Comparison of ENCODE assay signal across 8 cellular contexts in genomic region chr9:72477862-72478564, GRCh38. TPM values are rescaled to one million over a fixed set of nuclear protein-coding genes. Genes with fewer than 3 reads are reported as not detected.
DNase-seq lines count a peak whose midpoint lies in the region; ATAC-seq, FAIRE-seq and TF ChIP-seq lines count a peak whose summit lies in the region.

No MANE protein-coding gene starts in this region.

- H3K27me3 Mint-ChIP-seq in WTC11 (ENCODE audit: low read depth): no peaks in the 10 kb centered on the region

- CTCF ChIA-PET in A549 (lab: Yijun Ruan, JAX) (interaction anchor here (0.6 to 2.4 kb wide), 5 partner anchors 113 to 344 kb away, joined by 3 to 8 read pairs (median 4); partner anchors contain the start of gene ZFAND5), WTC11 (lab: Charles Lee) (interaction anchor here (1.1 kb wide), 1 partner anchor 330 kb away, joined by 3 read pairs; no protein-coding TSS in a partner anchor)

- ATAC-seq in A549: peak; percentile 95 to 96
- peak; percentile 75 for ATAC-seq in WTC11
- no peak for ATAC-seq in HG02840 (IDR thresholded peaks at IDR 0.05; ENCODE audit: low FRiP score, unreplicated experiment)

- peak overlapping the region; percentile 71 for H3K27ac Mint-ChIP-seq in WTC11

- no peaks in the 10 kb centered on the region for H3K36me3 ChIP-seq in transverse colon

- H3K4me2 ChIP-seq in A549: peak overlapping the region; percentile 71

- H3K4me1 Mint-ChIP-seq in WTC11: peaks cover 12% of the 10 kb centered on the region

- no peak overlapping the region for H3K4me3 Mint-ChIP-seq in WTC11

- no peaks in the 10 kb centered on the region for H3K9me3 Mint-ChIP-seq in WTC11

- intact Hi-C loops in transverse colon (cut with DNase I; ENCODE audit: low total_unique reads): no loop called here

- no peaks in the 10 kb centered on the region for H3K27me3 ChIP-seq in transverse colon

- TF ChIP-seq RAD21 in A549 (conservative IDR thresholded peaks at IDR 0.05 in 1 of 2, IDR thresholded peaks at IDR 0.05 in 1 of 2): peak in 1 of 2 experiments; percentile 46; a peak in 3 of 5 replicates

- WGBS in A549 (ENCODE audit: missing lambda C conversion rate): under 1% methylated on average over 5 of the region's 5 CpGs
- 43 to 57% methylated on average over 1 to 5 of the region's 5 CpGs for WGBS in transverse colon (ENCODE audit: low coverage in 1 of 2), 2 donors

- no peaks in the 10 kb centered on the region for H3K9me3 ChIP-seq in A549
- no peaks in the 10 kb centered on the region for H3K9me3 ChIP-seq in transverse colon

- in situ Hi-C loops in transverse colon (cut with MboI; ENCODE audit: low pct_ligation_motif_present in 1 of 4, low pct_unique_long_range_greater_than_20kb in 1 of 4, low sequenced_read_pairs in 3 of 4): loop anchor here in 1 of 4 donors (10.0 kb wide), 1 partner anchor 63 kb away; no protein-coding TSS in a partner anchor

- peak; percentile 98 for FAIRE-seq in A549 (lab: Jason Lieb, UNC)

- no peak for TF ChIP-seq POLR2A in A549 (IDR thresholded peaks at IDR 0.05; ENCODE audit: low read length)
- no peak for TF ChIP-seq POLR2A in transverse colon (IDR thresholded peaks at IDR 0.05)

- peak; percentile 68 to 79; a peak in 3 of 5 replicates for TF ChIP-seq EP300 in A549 (IDR thresholded peaks at IDR 0.05)
- no peak for TF ChIP-seq EP300 in transverse colon (IDR thresholded peaks at IDR 0.05; ENCODE audit: low read depth)

- DNase-seq in A549 (ENCODE audit: low read depth in 1 of 2, low spot score in 1 of 2): peak; percentile 92 to 97
- DNase-seq in HFF-Myc (ENCODE audit: extremely low read depth, low read depth): peak; percentile 52
- DNase-seq in WTC11 (ENCODE audit: low spot score): no peak
- peak; percentile 61 for DNase-seq in iPS-NIHi11 (ENCODE audit: low spot score)
- peak; percentile 35 for DNase-seq in transverse colon
- no peak for DNase-seq in NCI-H187 (lab: John Stamatoyannopoulos, UW)
- no peak for DNase-seq in stimulated activated naive CD4-positive, alpha-beta T cell (lab: John Stamatoyannopoulos, UW)

- POLR2A ChIA-PET in A549 (lab: Yijun Ruan, JAX): interaction anchor here (0.5 to 2.7 kb wide), 10 partner anchors 13 to 119 kb away, joined by 3 to 56 read pairs (median 4); partner anchors contain the start of gene ZFAND5
- POLR2A ChIA-PET in WTC11 (lab: Charles Lee): interaction anchor here (0.6 to 0.7 kb wide), 2 partner anchors 10 to 116 kb away, joined by 3 to 4 read pairs; no protein-coding TSS in a partner anchor

- H3K4me1 ChIP-seq in A549 (peaks cover 77% of the 10 kb centered on the region), transverse colon (peaks cover 0 to 43% (median 24%) of the 10 kb centered on the region in 4 donors)

- H3K36me3 Mint-ChIP-seq in WTC11: no peaks in the 10 kb centered on the region

- H3K27ac ChIP-seq in A549 (peak overlapping the region; percentile 81 to 91), transverse colon (peak overlapping the region; percentile 42 to 76 (median 65))

- H3K4me3 ChIP-seq in A549 (no peak overlapping the region), HFF-Myc (replicated peaks; ENCODE audit: low read depth, low read length) (no peak overlapping the region), transverse colon (no peak overlapping the region)

- TF ChIP-seq CTCF in A549 (IDR thresholded peaks at IDR 0.05): no peak
- no peak for TF ChIP-seq CTCF in HFF-Myc (IDR thresholded peaks at IDR 0.05; ENCODE audit: low read depth, low read length, missing control alignments)
- no peak for TF ChIP-seq CTCF in WTC11 (IDR thresholded peaks at IDR 0.05)
- TF ChIP-seq CTCF in transverse colon (IDR thresholded peaks at IDR 0.05): no peak

TF ChIP-seq in A549, 52 proteins besides CTCF, POLR2A, EP300 and RAD21 (continues in another document):
- TF ChIP-seq EHF (CRISPR knock-in tag; IDR thresholded peaks at IDR 0.05) (0 out of 2 replicates have a peak, but pooled peaks have one; percentile 51), KDM1A (IDR thresholded peaks at IDR 0.05; ENCODE audit: low read depth) (no peak), HEYL (CRISPR knock-in tag; IDR thresholded peaks at IDR 0.05) (peak; percentile 50; the same call in 1 of the 2 replicates), CEBPB (IDR thresholded peaks at IDR 0.05) (peak in 1 of 2 experiments; percentile 24; a peak in 2 of 4 replicates), ZSCAN20 (CRISPR knock-in tag; IDR thresholded peaks at IDR 0.05) (no peak), NFE2L2 (conservative IDR thresholded peaks at IDR 0.05; ENCODE audit: low read length) (0 out of 2 replicates have a peak, but pooled peaks have one; percentile 11), CBX2 (IDR thresholded peaks at IDR 0.05; ENCODE audit: borderline replicate concordance, low read depth) (no peak), GATA3 (IDR thresholded peaks at IDR 0.05; ENCODE audit: borderline replicate concordance) (peak; percentile 83), BCL3 (IDR thresholded peaks at IDR 0.05) (peak; percentile 83; the same call in 1 of the 3 replicates), PBX3 (IDR thresholded peaks at IDR 0.05) (no peak), HDAC2 (IDR thresholded peaks at IDR 0.05) (no peak), JUNB (IDR thresholded peaks at IDR 0.05) (peak; percentile 68), SREBF2 (IDR thresholded peaks at IDR 0.05) (no peak), HOXB5 (CRISPR knock-in tag; IDR thresholded peaks at IDR 0.05) (peak; percentile 52; the same call in 1 of the 2 replicates)

TF ChIP-seq in WTC11, 78 proteins besides CTCF, POLR2A, EP300 and RAD21:
- TF ChIP-seq ZNF121 (CRISPR knock-in tag; IDR thresholded peaks at IDR 0.05) (0 out of 2 replicates have a peak, but pooled peaks have one; percentile 43), E2F4 (CRISPR knock-in tag; IDR thresholded peaks at IDR 0.05; ENCODE audit: borderline replicate concordance, low read depth) (no peak)
TF ChIP-seq in WTC11: peak in this region for 1.

RNA-seq across cellular contexts. Expression of gene TMC1, which starts 43.4 kb away (rescaled TPM):
- polyA plus RNA-seq in A549 (2011; rRNA removed): 0.12 and 0.29 TPM in 2 replicates
- 0.01 and 0.03 TPM in 2 replicates for polyA plus RNA-seq in A549 (2012; cell fraction: cytosol; rRNA removed)
- 0.04 TPM in 1 of 2 replicates, not detected in the other for polyA plus RNA-seq in A549 (2012; cell fraction: nucleus; rRNA removed)
- 0.01 to 0.18 TPM (median 0.17 TPM) in 3 replicates for polyA plus RNA-seq in A549 (2017; fragmentation: RNase III; extraction: RNeasy Plus Mini Kit Qiagen cat#74134 plus additional on column Dnase treatment)
- polyA minus RNA-seq in A549 (2011; rRNA and poly(A)+ RNA removed): 0.12 and 0.49 TPM in 2 replicates
- total RNA-seq in WTC11 (2021): 0.31 to 0.41 TPM (median 0.32 TPM) in 3 replicates
- total RNA-seq in transverse colon: under 1 TPM in 1 of 4 donors, not detected in 3; 0.32 TPM

Comparison
In these comparisons a context has a peak if more than half of its experiments do, and no peak if none do; other contexts are left out.
1. DNase-seq: peak in A549 (2 of 2), HFF-Myc (single experiment), iPS-NIHi11 (single experiment) and transverse colon (single experiment); none in WTC11 (single experiment), NCI-H187 (0 of 2) and stimulated activated naive CD4-positive, alpha-beta T cell (0 of 6).
2. Of the 8 proteins assayed by ChIP-seq in both WTC11 and A549: peak only in WTC11: none; only in A549: ESRRA and JUN; in both: none; in neither: 6.